In the genomic region with DNA sequence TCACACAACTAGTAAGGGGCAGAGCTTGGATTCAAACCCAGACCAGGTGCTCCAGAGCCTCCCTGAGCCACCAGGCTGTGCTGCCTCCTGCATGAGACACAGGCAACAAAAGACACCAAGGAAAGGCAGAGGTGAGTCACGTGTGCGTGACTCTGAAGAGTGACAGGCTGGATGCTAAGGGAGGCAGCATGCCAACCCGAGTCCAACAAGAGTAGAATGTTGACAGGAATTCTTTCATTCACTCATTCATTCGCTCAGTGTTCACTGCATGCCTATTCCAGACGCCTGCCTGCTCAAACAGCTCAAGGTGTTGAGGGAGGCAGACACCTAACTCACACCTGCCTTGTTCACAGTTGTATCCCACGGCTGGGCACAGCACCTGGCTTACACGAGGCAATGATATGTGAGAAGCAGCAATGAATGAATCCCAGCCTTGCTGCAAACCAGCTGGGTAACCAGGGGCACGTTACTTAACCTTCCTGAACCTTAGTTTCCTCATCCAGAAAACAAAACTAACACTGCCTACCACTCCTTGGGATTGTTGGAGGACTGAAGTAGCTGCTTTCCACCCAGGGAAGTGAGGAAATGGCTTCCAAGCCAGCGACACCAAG, we compare ENCODE assay signal across 8 cellular contexts.
DNase-seq lines count a peak whose midpoint lies in the region; TF ChIP-seq lines count a peak whose summit lies in the region.

No MANE protein-coding gene starts in this region.

- H3K4ac ChIP-seq in trophoblast cell (ENCODE audit: low read depth, low read length) = no peak overlapping the region

- no peak overlapping the region for H2BK12ac ChIP-seq in trophoblast cell (ENCODE audit: low read length)

- H3K18ac ChIP-seq in trophoblast cell (ENCODE audit: low read length) = no peak overlapping the region

- peaks cover 2% of the 10 kb centered on the region for H3K79me1 ChIP-seq in trophoblast cell (ENCODE audit: low read length)

- no peak overlapping the region for H3K4me2 ChIP-seq in trophoblast cell (ENCODE audit: low read length)

- no peak overlapping the region for H3K23ac ChIP-seq in trophoblast cell (ENCODE audit: low read length)

- H3K9ac ChIP-seq in duodenal mucosa (ENCODE audit: low read depth in 1 of 2, low read length in 2 of 2) (no peak overlapping the region), trophoblast cell (ENCODE audit: low read length) (no peak overlapping the region)

- H2BK120ac ChIP-seq in trophoblast cell (ENCODE audit: insufficient read depth, low read length, poor library complexity) = no peak overlapping the region

- H4K8ac ChIP-seq in trophoblast cell (ENCODE audit: low read depth, low read length) = no peak overlapping the region

- H3K79me2 ChIP-seq in trophoblast cell (ENCODE audit: control insufficient read depth, insufficient read depth, low read length, poor library complexity) = no peaks in the 10 kb centered on the region

- H3K27ac ChIP-seq in duodenal mucosa (ENCODE audit: low read depth, low read length) (peak overlapping the region; percentile 51), trophoblast cell (ENCODE audit: low read depth, low read length) (no peak overlapping the region)

- H3K14ac ChIP-seq in trophoblast cell (ENCODE audit: low read length) = no peak overlapping the region

- H3K36me3 ChIP-seq in duodenal mucosa (ENCODE audit: control insufficient read depth in 1 of 2, insufficient read depth in 2 of 2, low read length in 2 of 2) (no peaks in the 10 kb centered on the region), trophoblast cell (ENCODE audit: control insufficient read depth in 1 of 2, insufficient read depth in 2 of 2, low read length in 2 of 2) (peaks cover 0 to 2% of the 10 kb centered on the region in 2 experiments), BE2C (no peaks in the 10 kb centered on the region)

- H4K91ac ChIP-seq in trophoblast cell (ENCODE audit: low read depth, low read length) = no peak overlapping the region

- H3K27me3 ChIP-seq in duodenal mucosa (ENCODE audit: control insufficient read depth in 1 of 2, insufficient read depth in 2 of 2, low read length in 2 of 2) (no peaks in the 10 kb centered on the region), trophoblast cell (ENCODE audit: insufficient read depth, low read length) (no peaks in the 10 kb centered on the region), BE2C (no peaks in the 10 kb centered on the region)

- H3K4me1 ChIP-seq in duodenal mucosa (ENCODE audit: control insufficient read depth in 1 of 2, insufficient read depth in 2 of 2, low read length in 2 of 2) = peaks cover 36 to 56% of the 10 kb centered on the region in 2 donors
- H3K4me1 ChIP-seq in trophoblast cell (ENCODE audit: control insufficient read depth in 1 of 2, insufficient read depth in 2 of 2, low read length in 2 of 2) = peaks cover 22 to 24% of the 10 kb centered on the region in 2 experiments
- H3K4me1 ChIP-seq in BE2C = no peaks in the 10 kb centered on the region; the same call in 1 of the 2 replicates

- DNase-seq in ELR (ENCODE audit: low read depth) = peak; percentile 70
- peak; percentile 55 for DNase-seq in HPDE6-E6E7 (ENCODE audit: extremely low spot score)
- peak; percentile 89 to 92 for DNase-seq in trophoblast cell
- no peak for DNase-seq in HT-29 (ENCODE audit: low spot score)
- no peak for DNase-seq in Kasumi-1 (lab: John Stamatoyannopoulos, UW)
- DNase-seq in BE2C = no peak
- no peak for DNase-seq in cortex of kidney (lab: John Stamatoyannopoulos, UW)

- no peak for TF ChIP-seq CTCF in BE2C (IDR thresholded peaks at IDR 0.05; ENCODE audit: low read depth, low read length)

- H3K9me3 ChIP-seq in duodenal mucosa (ENCODE audit: control insufficient read depth in 1 of 2, low read length in 2 of 2) = no peaks in the 10 kb centered on the region
- no peaks in the 10 kb centered on the region for H3K9me3 ChIP-seq in trophoblast cell (ENCODE audit: insufficient read depth, low read depth, low read length)
- no peaks in the 10 kb centered on the region for H3K9me3 ChIP-seq in BE2C

- H2AFZ ChIP-seq in trophoblast cell (ENCODE audit: insufficient read depth, low read length, poor library complexity) = no peak overlapping the region

- H2AK5ac ChIP-seq in trophoblast cell (ENCODE audit: low read length) = no peak overlapping the region

- H3K4me3 ChIP-seq in duodenal mucosa (ENCODE audit: low read depth in 1 of 2, low read length in 2 of 2) = peak overlapping the region in 1 of 2 donors; percentile 24
- no peak overlapping the region for H3K4me3 ChIP-seq in trophoblast cell (ENCODE audit: low read depth, low read length)
- no peak overlapping the region for H3K4me3 ChIP-seq in BE2C (ENCODE audit: low read depth, low read length)

- H4K12ac ChIP-seq in trophoblast cell (ENCODE audit: low read depth, low read length) = no peak overlapping the region

- no CpG with 5 or more reads among the region's 9 CpGs for WGBS in trophoblast cell (ENCODE audit: extremely low coverage, insufficient coverage, insufficient read length)

- no peak overlapping the region for H2BK5ac ChIP-seq in trophoblast cell (ENCODE audit: low read depth, low read length, poor library complexity)

Comparison
In these comparisons a context has a peak if more than half of its experiments do, and no peak if none do; other contexts are left out.
1. DNase-seq: peak in ELR (single experiment), HPDE6-E6E7 (single experiment) and trophoblast cell (2 of 2); none in HT-29 (single experiment), Kasumi-1 (0 of 2), BE2C (single experiment) and cortex of kidney (single experiment).